ENCODE assay signal across 8 cellular contexts in genomic region chr7:115008465-115009114, GRCh38.
DNase-seq lines count a peak whose midpoint lies in the region; ATAC-seq and TF ChIP-seq lines count a peak whose summit lies in the region.

No MANE protein-coding gene starts in this region.

- ATAC-seq in HG03175 (IDR thresholded peaks at IDR 0.05; ENCODE audit: unreplicated experiment) = peak; percentile 67
- ATAC-seq in naive thymus-derived CD4-positive, alpha-beta T cell = peak; percentile 58

- peaks cover 0 to 5% (median 0%) of the 10 kb centered on the region in 11 donors for H3K9me3 Mint-ChIP-seq in naive thymus-derived CD4-positive, alpha-beta T cell

- H3K4me3 ChIP-seq in breast epithelium (no peak overlapping the region), mammary epithelial cell (replicated peaks in 1 of 3; ENCODE audit: insufficient read depth in 1 of 3, low read depth in 2 of 3, low read length in 3 of 3) (no peak overlapping the region)
- peak overlapping the region; percentile 25 for H3K4me3 ChIP-seq in naive thymus-derived CD4-positive, alpha-beta T cell (ENCODE audit: low read length)

- H3K4me1 ChIP-seq in breast epithelium = no peaks in the 10 kb centered on the region
- H3K4me1 ChIP-seq in mammary epithelial cell (ENCODE audit: insufficient read depth, low read length) = peaks cover 4% of the 10 kb centered on the region
- H3K4me1 ChIP-seq in naive thymus-derived CD4-positive, alpha-beta T cell (ENCODE audit: control insufficient read depth in 2 of 2, insufficient read depth in 2 of 2, low read length in 2 of 2) = peaks cover 53 to 75% of the 10 kb centered on the region in 2 donors

- intact Hi-C loops in breast epithelium (cut with DNase I; ENCODE audit: low total_unique reads) = no loop called here
- intact Hi-C loops in mammary epithelial cell (cut with micrococcal nuclease) = no loop called here
- intact Hi-C loops in naive thymus-derived CD4-positive, alpha-beta T cell (cut with micrococcal nuclease) = loop anchor here in 1 of 2 donors (1.0 to 5.0 kb wide), 4 partner anchors 8 to 86 kb away; partner anchors contain the start of gene MDFIC

- no peak overlapping the region for H3K9ac ChIP-seq in mammary epithelial cell (ENCODE audit: insufficient read depth, low read length)

- H3K9me3 ChIP-seq in breast epithelium = no peaks in the 10 kb centered on the region
- no peaks in the 10 kb centered on the region for H3K9me3 ChIP-seq in mammary epithelial cell (replicated peaks; ENCODE audit: insufficient read depth, low read length)
- no peaks in the 10 kb centered on the region for H3K9me3 ChIP-seq in naive thymus-derived CD4-positive, alpha-beta T cell (ENCODE audit: control insufficient read depth in 2 of 3, low read length in 3 of 3)

- dilution Hi-C loops in mammary epithelial cell (cut with HindIII; ENCODE audit: low sequenced_read_pairs) = no loop called here

- TF ChIP-seq CTCF in breast epithelium (IDR thresholded peaks at IDR 0.05) (no peak), mammary epithelial cell (conservative IDR thresholded peaks at IDR 0.05 in 1 of 2, IDR thresholded peaks at IDR 0.05 in 1 of 2; ENCODE audit: extremely low read depth in 1 of 2, insufficient read depth in 1 of 2, low read depth in 1 of 2, low read length in 2 of 2) (no peak)

- peaks cover 48 to 94% (median 86%) of the 10 kb centered on the region in 7 donors for H3K4me1 Mint-ChIP-seq in naive thymus-derived CD4-positive, alpha-beta T cell

- CTCF ChIA-PET in mammary epithelial cell (lab: Charles Lee; ENCODE audit: low non-redundant PET) = interaction anchor here (0.7 kb wide), 1 partner anchor 10 kb away, joined by 11 read pairs; no protein-coding TSS in a partner anchor
- CTCF ChIA-PET in naive thymus-derived CD4-positive, alpha-beta T cell (lab: Charles Lee) = interaction anchor here (0.6 kb wide), 1 partner anchor 175 kb away, joined by 3 read pairs; no protein-coding TSS in a partner anchor

- H3K27me3 Mint-ChIP-seq in naive thymus-derived CD4-positive, alpha-beta T cell = no peaks in the 10 kb centered on the region

- POLR2A ChIA-PET in naive thymus-derived CD4-positive, alpha-beta T cell (lab: Charles Lee) = interaction anchor here (0.6 kb wide), 1 partner anchor 213 kb away, joined by 3 read pairs; no protein-coding TSS in a partner anchor

- no peaks in the 10 kb centered on the region for H3K36me3 ChIP-seq in breast epithelium
- no peaks in the 10 kb centered on the region for H3K36me3 ChIP-seq in mammary epithelial cell (ENCODE audit: insufficient read depth, low read length)
- H3K36me3 ChIP-seq in naive thymus-derived CD4-positive, alpha-beta T cell (ENCODE audit: control insufficient read depth in 2 of 3, insufficient read depth in 3 of 3, low read length in 3 of 3) = no peaks in the 10 kb centered on the region

- TF ChIP-seq POLR2A in breast epithelium (IDR thresholded peaks at IDR 0.05) = no peak

- H3K27ac Mint-ChIP-seq in naive thymus-derived CD4-positive, alpha-beta T cell = peak overlapping the region; percentile 56 to 94 (median 88)

- peak overlapping the region; percentile 21 to 62 for H3K27ac ChIP-seq in breast epithelium
- H3K27ac ChIP-seq in mammary epithelial cell (ENCODE audit: insufficient read depth, low read depth, low read length) = no peak overlapping the region
- H3K27ac ChIP-seq in naive thymus-derived CD4-positive, alpha-beta T cell (ENCODE audit: low read depth, low read length) = peak overlapping the region; percentile 54

- H3K4me3 Mint-ChIP-seq in naive thymus-derived CD4-positive, alpha-beta T cell = peak overlapping the region; percentile 53 to 85 (median 76)

- WGBS in mammary epithelial cell (ENCODE audit: low coverage, missing lambda C conversion rate) = 84% methylated on average over 6 of the region's 8 CpGs

- H3K4me2 ChIP-seq in mammary epithelial cell (ENCODE audit: insufficient read depth, low read depth, low read length) = no peak overlapping the region

- H3K36me3 Mint-ChIP-seq in naive thymus-derived CD4-positive, alpha-beta T cell = peaks cover 7 to 48% (median 21%) of the 10 kb centered on the region in 5 donors

- peak in 1 of 2 donors; percentile 44 for DNase-seq in breast epithelium (ENCODE audit: low spot score in 2 of 2)
- DNase-seq in mammary epithelial cell = no peak
- peak; percentile 86 for DNase-seq in amniotic epithelial cell (ENCODE audit: low read depth)
- DNase-seq in naive thymus-derived CD4-positive, alpha-beta T cell = peak in 1 of 9 donors; percentile 23
- no peak for DNase-seq in SKM-1 (lab: John Stamatoyannopoulos, UW; ENCODE audit: unreplicated experiment)
- no peak for DNase-seq in kidney tubule cell (ENCODE audit: low spot score)
- DNase-seq in activated CD4-positive, alpha-beta T cell treated with anti-CD3 and anti-CD28 coated beads, Interleukin-2, amount 50 U/mL, for 1 hour = no peak

- H2AFZ ChIP-seq in mammary epithelial cell (ENCODE audit: low read depth, low read length) = no peak overlapping the region

- H3K79me2 ChIP-seq in mammary epithelial cell (ENCODE audit: insufficient read depth, low read length) = no peaks in the 10 kb centered on the region

- no peaks in the 10 kb centered on the region for H4K20me1 ChIP-seq in mammary epithelial cell (ENCODE audit: insufficient read depth, low read length)

- BruUV-seq in mammary epithelial cell (replicated peaks; lab: Mats Ljungman, UMichigan) = no TSS peak

- H3K27me3 ChIP-seq in breast epithelium (no peaks in the 10 kb centered on the region), mammary epithelial cell (ENCODE audit: insufficient read depth, low read length) (no peaks in the 10 kb centered on the region)
- H3K27me3 ChIP-seq in naive thymus-derived CD4-positive, alpha-beta T cell (ENCODE audit: control insufficient read depth in 2 of 2, insufficient read depth in 2 of 2, low read length in 2 of 2) = no peaks in the 10 kb centered on the region

- in situ Hi-C loops in mammary epithelial cell (cut with MboI; ENCODE audit: low sequenced_read_pairs in 2 of 2) = no loop called here
